20 cellular contexts compared by ENCODE assay signal in the genomic region with DNA sequence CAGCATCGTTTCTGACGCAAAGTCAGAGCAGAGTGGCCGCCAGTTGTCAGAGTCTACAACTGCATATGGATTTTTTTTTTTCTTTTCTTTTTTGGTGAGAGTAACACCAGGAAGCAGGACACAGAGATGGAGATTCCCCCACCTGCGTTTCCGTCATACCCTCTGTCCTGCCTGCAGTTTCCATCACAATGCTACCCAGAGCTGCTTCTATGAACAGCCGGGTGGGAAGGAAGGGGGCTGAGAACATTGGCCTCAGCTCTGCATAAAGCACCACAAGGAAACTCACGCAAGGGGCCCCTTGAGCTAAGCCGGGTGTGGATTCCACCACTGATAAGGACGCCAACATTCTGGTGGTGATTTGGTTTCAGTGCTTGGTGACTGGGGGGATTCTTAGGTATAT.
DNase-seq lines count a peak whose midpoint lies in the region; ATAC-seq, FAIRE-seq and TF ChIP-seq lines count a peak whose summit lies in the region.
"Had no signal": no experiment of that assay in that cellular context is flagged by ENCODE, and none has a peak within 500 bp of the region (broad histone marks: within the 10 kb centered on the region; RNA-seq: fewer than 3 reads in every experiment).

No MANE protein-coding gene starts in this region.

- no peaks in the 10 kb centered on the region for H3K9me3 ChIP-seq in HepG2 (ENCODE audit: low read length)
- no peaks in the 10 kb centered on the region for H3K9me3 ChIP-seq in right lobe of liver
- H3K9me3 ChIP-seq in H1 (ENCODE audit: insufficient read depth in 2 of 2, low read depth in 1 of 2, low read length in 1 of 2): no peaks in the 10 kb centered on the region
- H3K9me3 ChIP-seq in trophoblast cell (ENCODE audit: insufficient read depth, low read depth, low read length): no peaks in the 10 kb centered on the region
- no peaks in the 10 kb centered on the region for H3K9me3 ChIP-seq in thyroid gland
- H3K9me3 ChIP-seq: A549 had no signal

- H4K20me1 ChIP-seq in HepG2 (ENCODE audit: insufficient read depth, low read length): no peaks in the 10 kb centered on the region
- H4K20me1 ChIP-seq in H1 (replicated peaks in 1 of 2; ENCODE audit: control insufficient read depth in 1 of 2, insufficient read depth in 2 of 2, low read length in 2 of 2): no peaks in the 10 kb centered on the region

- BruUV-seq in HepG2 (replicated peaks; lab: Mats Ljungman, UMichigan): no TSS peak

- TF ChIP-seq EP300 in HepG2 (IDR thresholded peaks at IDR 0.05; ENCODE audit: low read depth in 2 of 2, low read length in 2 of 2) (no peak), HepG2 (CRISPR knock-in tag; IDR thresholded peaks at IDR 0.05; ENCODE audit: borderline replicate concordance) (no peak), H1 (IDR thresholded peaks at IDR 0.05; ENCODE audit: borderline replicate concordance in 1 of 2, low read depth in 2 of 2, low read length in 2 of 2) (no peak)

- DNase-seq in HepG2 (ENCODE audit: low spot score): no peak
- no peak for DNase-seq in right lobe of liver
- DNase-seq in H1 (ENCODE audit: low read depth in 1 of 2, low spot score in 2 of 2): no peak
- DNase-seq in trophoblast cell: no peak
- DNase-seq in thyroid gland: no peak
- no peak for DNase-seq in Kasumi-1 (lab: John Stamatoyannopoulos, UW)
- DNase-seq: AML-193; CD4-positive, alpha-beta memory T cell; DMS153; DMS79; GDM1; HCEC 1CT; IMR-90 had no signal

- H2BK15ac ChIP-seq in H1 (ENCODE audit: low read length): no peak overlapping the region

- no peak for TF ChIP-seq POLR2A in HepG2 (IDR thresholded peaks at IDR 0.05; ENCODE audit: insufficient read depth in 1 of 2, low read depth in 2 of 2, low read length in 2 of 2)
- no peak for TF ChIP-seq POLR2A in right lobe of liver (IDR thresholded peaks at IDR 0.05)
- no peak for TF ChIP-seq POLR2A in H1 (IDR thresholded peaks at IDR 0.05; ENCODE audit: control extremely low read depth in 1 of 2, low read depth in 2 of 2, low read length in 2 of 2)
- TF ChIP-seq POLR2A in thyroid gland (IDR thresholded peaks at IDR 0.05): no peak

- no peak overlapping the region for H3K27ac ChIP-seq in HepG2 (ENCODE audit: extremely low read length, insufficient read depth, low read length)
- no peak overlapping the region for H3K27ac ChIP-seq in right lobe of liver
- no peak overlapping the region for H3K27ac ChIP-seq in H1 (ENCODE audit: low read depth, low read length)
- no peak overlapping the region for H3K27ac ChIP-seq in trophoblast cell (ENCODE audit: low read depth, low read length)
- no peak overlapping the region for H3K27ac ChIP-seq in thyroid gland
- H3K27ac ChIP-seq: 22Rv1, A549, HL-60 had no signal

- no peak overlapping the region for H3K23ac ChIP-seq in H1 (ENCODE audit: insufficient read length)
- no peak overlapping the region for H3K23ac ChIP-seq in trophoblast cell (ENCODE audit: low read length)

- CTCF ChIA-PET in HepG2 (lab: Yijun Ruan, JAX; ENCODE audit: low intra/inter-chr PET ratio, low total read pairs) (no interaction called here), H1 (lab: Charles Lee; ENCODE audit: partially characterized antibody) (interaction anchor here (1.1 to 1.2 kb wide), 2 partner anchors 55 to 325 kb away, joined by 4 to 5 read pairs; no protein-coding TSS in a partner anchor)

- H4K91ac ChIP-seq in H1 (replicated peaks; ENCODE audit: insufficient read length, low read length) (no peak overlapping the region), trophoblast cell (ENCODE audit: low read depth, low read length) (no peak overlapping the region)

- H3K9ac ChIP-seq in HepG2 (ENCODE audit: insufficient read depth, low read depth, low read length) (no peak overlapping the region), H1 (replicated peaks in 1 of 4; ENCODE audit: extremely low read depth in 1 of 4, low read depth in 3 of 4, low read length in 3 of 4) (no peak overlapping the region), trophoblast cell (ENCODE audit: low read length) (peak overlapping the region; percentile 22)

- POLR2A ChIA-PET in HepG2 (lab: Yijun Ruan, JAX) (no interaction called here), H1 (lab: Charles Lee; ENCODE audit: partially characterized antibody) (interaction anchor here (0.7 kb wide), 2 partner anchors 10 to 55 kb away, joined by 3 read pairs; no protein-coding TSS in a partner anchor)

- no peak overlapping the region for H3K56ac ChIP-seq in H1 (replicated peaks; ENCODE audit: insufficient read length, low read depth, low read length)

- TF ChIP-seq CTCF in HepG2 (CRISPR knock-in tag; IDR thresholded peaks at IDR 0.05): no peak
- no peak for TF ChIP-seq CTCF in right lobe of liver (IDR thresholded peaks at IDR 0.05)
- TF ChIP-seq CTCF in H1 (IDR thresholded peaks at IDR 0.05; ENCODE audit: control extremely low read depth in 1 of 3, insufficient read depth in 1 of 3, low read depth in 1 of 3, low read length in 3 of 3): no peak
- no peak for TF ChIP-seq CTCF in thyroid gland (IDR thresholded peaks at IDR 0.05)

- H2BK5ac ChIP-seq in H1 (ENCODE audit: low read depth, low read length): no peak overlapping the region; the same call in 1 of the 2 replicates
- no peak overlapping the region for H2BK5ac ChIP-seq in trophoblast cell (ENCODE audit: low read depth, low read length, poor library complexity)

- no peak overlapping the region for H4K5ac ChIP-seq in H1 (ENCODE audit: insufficient read length, low read depth, low read length)

- H3K4me2 ChIP-seq in HepG2 (ENCODE audit: low read depth, low read length) (peak overlapping the region; percentile 26; the same call in 1 of the 2 replicates), H1 (ENCODE audit: insufficient read depth in 1 of 2, low read depth in 2 of 2, low read length in 2 of 2) (peak overlapping the region in 1 of 2 experiments; percentile 21; a peak in 1 of 4 replicates), trophoblast cell (ENCODE audit: low read length) (no peak overlapping the region)
- H3K4me2 ChIP-seq: A549 had no signal

- WGBS in HepG2 (ENCODE audit: low lambda C conversion rate): 48% methylated on average over 9 of the region's 9 CpGs
- WGBS in right lobe of liver (ENCODE audit: insufficient coverage, low coverage, low lambda C conversion rate, missing lambda C conversion rate): 73% methylated on average over 6 of the region's 9 CpGs
- 76% methylated on average over 9 of the region's 9 CpGs; no CpG with 5 or more reads in 1 of the 2 experiments for WGBS in H1 (ENCODE audit: extremely low coverage in 1 of 2, insufficient coverage in 1 of 2, insufficient read length in 1 of 2, insufficient replicate concordance in 2 of 2, low coverage in 1 of 2, low lambda C conversion rate in 2 of 2, missing lambda C conversion rate in 1 of 2), 2 experiments
- no CpG with 5 or more reads among the region's 9 CpGs for WGBS in trophoblast cell (ENCODE audit: extremely low coverage, insufficient coverage, insufficient read length)
- 82 to 84% methylated on average over 9 of the region's 9 CpGs for WGBS in thyroid gland, 2 donors

- H4K8ac ChIP-seq in H1 (ENCODE audit: extremely low read depth, insufficient read depth, low read length) (no peak overlapping the region), trophoblast cell (ENCODE audit: low read depth, low read length) (no peak overlapping the region)

- H3K18ac ChIP-seq in H1 (ENCODE audit: extremely low read depth, low read length): no peak overlapping the region
- H3K18ac ChIP-seq in trophoblast cell (ENCODE audit: low read length): no peak overlapping the region

- H2BK20ac ChIP-seq in H1 (ENCODE audit: low read length): 0 out of 2 replicates have a peak overlapping the region, but pooled peaks have one; percentile 27

- no peak overlapping the region for H3K4ac ChIP-seq in H1 (replicated peaks; ENCODE audit: insufficient read length, low read depth, low read length)
- H3K4ac ChIP-seq in trophoblast cell (ENCODE audit: low read depth, low read length): no peak overlapping the region

- ATAC-seq in HepG2 (no peak), right lobe of liver (no peak), GM18517 (IDR thresholded peaks at IDR 0.05; ENCODE audit: unreplicated experiment) (no peak)
- ATAC-seq: A549, K562 had no signal

- no peaks in the 10 kb centered on the region for H3K36me3 ChIP-seq in HepG2 (replicated peaks in 1 of 2; ENCODE audit: control insufficient read depth in 1 of 2, insufficient read depth in 2 of 2, low read length in 2 of 2)
- no peaks in the 10 kb centered on the region for H3K36me3 ChIP-seq in right lobe of liver
- no peaks in the 10 kb centered on the region for H3K36me3 ChIP-seq in H1 (ENCODE audit: control insufficient read depth in 2 of 4, insufficient read depth in 4 of 4, low read length in 3 of 4)
- no peaks in the 10 kb centered on the region for H3K36me3 ChIP-seq in trophoblast cell (ENCODE audit: control insufficient read depth in 1 of 2, insufficient read depth in 2 of 2, low read length in 2 of 2)
- no peaks in the 10 kb centered on the region for H3K36me3 ChIP-seq in thyroid gland

- FAIRE-seq in HepG2 (lab: Jason Lieb, UNC) (no peak), H1 (lab: Jason Lieb, UNC) (no peak)
- FAIRE-seq: A549, GM12892, GM18507, K562 had no signal

- H3K4me1 ChIP-seq in HepG2 (ENCODE audit: insufficient read depth, low read length) (peaks cover 34% of the 10 kb centered on the region), right lobe of liver (peaks cover 0 to 5% (median 4%) of the 10 kb centered on the region in 4 donors), H1 (replicated peaks in 1 of 4; ENCODE audit: control insufficient read depth in 3 of 4, insufficient read depth in 4 of 4, low read length in 3 of 4) (peaks cover 0 to 13% (median 8%) of the 10 kb centered on the region in 4 experiments; a peak in 5 of 7 replicates), trophoblast cell (ENCODE audit: control insufficient read depth in 1 of 2, insufficient read depth in 2 of 2, low read length in 2 of 2) (peaks cover 0 to 2% of the 10 kb centered on the region in 2 experiments), thyroid gland (no peaks in the 10 kb centered on the region)
- H3K4me1 ChIP-seq: A549 had no signal

- H3K4me3 ChIP-seq in HepG2 (replicated peaks in 1 of 3; ENCODE audit: insufficient read depth in 1 of 3, low read depth in 2 of 3, low read length in 3 of 3) (no peak overlapping the region), right lobe of liver (no peak overlapping the region), H1 (ENCODE audit: extremely low read depth in 1 of 4, insufficient read depth in 2 of 4, low read depth in 3 of 4, low read length in 4 of 4) (no peak overlapping the region), trophoblast cell (ENCODE audit: low read depth, low read length) (no peak overlapping the region), thyroid gland (replicated peaks in 1 of 3) (no peak overlapping the region)
- H3K4me3 ChIP-seq: A549, K562 had no signal

- no peak overlapping the region for H4K12ac ChIP-seq in trophoblast cell (ENCODE audit: low read depth, low read length)

- H3K79me1 ChIP-seq in H1 (ENCODE audit: low read depth, low read length) (no peaks in the 10 kb centered on the region), trophoblast cell (ENCODE audit: low read length) (no peaks in the 10 kb centered on the region)

- H3K79me2 ChIP-seq in HepG2 (ENCODE audit: insufficient read depth, low read length) (no peaks in the 10 kb centered on the region), H1 (ENCODE audit: control insufficient read depth in 1 of 2, insufficient read depth in 2 of 2, low read length in 2 of 2) (no peaks in the 10 kb centered on the region), trophoblast cell (ENCODE audit: control insufficient read depth, insufficient read depth, low read length, poor library complexity) (no peaks in the 10 kb centered on the region)

- no peak overlapping the region for H3K14ac ChIP-seq in H1 (ENCODE audit: insufficient read length)
- no peak overlapping the region for H3K14ac ChIP-seq in trophoblast cell (ENCODE audit: low read length)

- H3K27me3 ChIP-seq in HepG2 (ENCODE audit: control insufficient read depth in 1 of 2, insufficient read depth in 2 of 2, low read length in 2 of 2) (no peaks in the 10 kb centered on the region; a peak in 1 of 5 replicates), right lobe of liver (no peaks in the 10 kb centered on the region), H1 (replicated peaks in 1 of 4; ENCODE audit: control insufficient read depth in 3 of 4, extremely low read depth in 1 of 4, insufficient read depth in 3 of 4, low read length in 3 of 4) (no peaks in the 10 kb centered on the region), trophoblast cell (ENCODE audit: insufficient read depth, low read length) (no peaks in the 10 kb centered on the region), thyroid gland (no peaks in the 10 kb centered on the region)

- H2BK12ac ChIP-seq in H1 (ENCODE audit: low read depth, low read length) (no peak overlapping the region; the same call in 1 of the 2 replicates), trophoblast cell (ENCODE audit: low read length) (no peak overlapping the region)

- in situ Hi-C loops in HepG2 (cut with HindIII; ENCODE audit: extremely low pct_ligation_motif_present, low pct_unique_long_range_greater_than_20kb): no loop called here

- H2AFZ ChIP-seq in HepG2 (ENCODE audit: low read length): no peak overlapping the region
- peak overlapping the region; percentile 81 for H2AFZ ChIP-seq in H1 (ENCODE audit: low read length)
- H2AFZ ChIP-seq in trophoblast cell (ENCODE audit: insufficient read depth, low read length, poor library complexity): no peak overlapping the region

- no peak for TF ChIP-seq RAD21 in HepG2 (CRISPR knock-in tag; IDR thresholded peaks at IDR 0.05)
- no peak for TF ChIP-seq RAD21 in H1 (IDR thresholded peaks at IDR 0.05 in 1 of 2, conservative IDR thresholded peaks at IDR 0.05 in 1 of 2; ENCODE audit: low read depth in 2 of 2, low read length in 2 of 2)

- H2AK5ac ChIP-seq in H1 (ENCODE audit: low read depth, low read length): no peak overlapping the region
- no peak overlapping the region for H2AK5ac ChIP-seq in trophoblast cell (ENCODE audit: low read length)

- H2BK120ac ChIP-seq in H1 (replicated peaks; ENCODE audit: low read depth, low read length): no peak overlapping the region
- H2BK120ac ChIP-seq in trophoblast cell (ENCODE audit: insufficient read depth, low read length, poor library complexity): no peak overlapping the region

- H3K23me2 ChIP-seq in H1 (ENCODE audit: low read depth, low read length): no peaks in the 10 kb centered on the region; the same call in 1 of the 2 replicates

- intact Hi-C loops in HepG2 (cut with micrococcal nuclease; ENCODE audit: unreplicated experiment) (no loop called here), right lobe of liver (cut with DNase I) (no loop called here), thyroid gland (cut with DNase I) (no loop called here)
